35 cellular contexts compared by ENCODE assay signal in genomic region chr5:132109494-132110053, GRCh38. TPM values are rescaled to one million over a fixed set of nuclear protein-coding genes. Genes with fewer than 3 reads are reported as not detected.
DNase-seq lines count a peak whose midpoint lies in the region; ATAC-seq and TF ChIP-seq lines count a peak whose summit lies in the region.
"Had no signal": no experiment of that assay in that cellular context is flagged by ENCODE, and none has a peak within 500 bp of the region (broad histone marks: within the 10 kb centered on the region; RNA-seq: fewer than 3 reads in every experiment).

No MANE protein-coding gene starts in this region.

- no peak for DNase-seq in activated CD4-positive, alpha-beta T cell treated with anti-CD3 and anti-CD28 coated beads, Interleukin-2, amount 10 ng/mL, durations not matched to agents 7 days and 5 days
- DNase-seq in activated CD4-positive, alpha-beta T cell treated with anti-CD3 and anti-CD28 coated beads for 4 hours, result no peak
- no peak for DNase-seq in CD8-positive, alpha-beta T cell
- no peak for DNase-seq in activated CD4-positive, alpha-beta memory T cell treated with anti-CD3 and anti-CD28 coated beads for 36 hours
- DNase-seq in esophagus muscularis mucosa (ENCODE audit: extremely low spot score) (peak; percentile 19), AG08395 (ENCODE audit: low spot score) (no peak), NCI-H2029 (lab: John Stamatoyannopoulos, UW) (no peak), SW480 (ENCODE audit: low spot score) (no peak)
- DNase-seq: activated CD4-positive, alpha-beta T cell treated with anti-CD3 and anti-CD28 coated beads for 1 hour; activated CD8-positive, alpha-beta memory T cell treated with anti-CD3 and anti-CD28 coated beads, Interleukin-2, amount 50 U/mL, for 4 hours; activated effector memory CD4-positive, alpha-beta T cell treated with anti-CD3 and anti-CD28 coated beads, Interleukin-2, amount 50 U/mL, for 16 hours; DMS153; foreskin fibroblast; left ventricle myocardium superior; NCI-H1092 treated with DMSO at 0.1 percent for 48 hours; NCI-H1694 treated with DMSO at 0.1 percent for 48 hours; NCI-H524 treated with DMSO at 0.1 percent for 48 hours; NK-92 treated with Interleukin-12 subunit alpha and Interleukin-12 subunit beta, amount 100 ng/mL, for 24 hours; PC-3; retina; stimulated activated naive CD8-positive, alpha-beta T cell treated with anti-CD3 and anti-CD28 coated beads, Interleukin-15, amount 100 ng/mL, for 72 hours had no signal

- no peak for TF ChIP-seq CTCF in CD8-positive, alpha-beta T cell (IDR thresholded peaks at IDR 0.05)
- TF ChIP-seq CTCF in esophagus muscularis mucosa (IDR thresholded peaks at IDR 0.05), result no peak

- no peak for ATAC-seq in CD8-positive, alpha-beta T cell
- ATAC-seq: A549, esophagus mucosa, left ventricle myocardium superior, PC-3 had no signal

- no peak for TF ChIP-seq EP300 in esophagus muscularis mucosa (IDR thresholded peaks at IDR 0.05)

- POLR2A ChIA-PET in activated CD4-positive, alpha-beta T cell treated with anti-CD3 and anti-CD28 coated beads, Interleukin-2, amount 10 ng/mL, durations not matched to agents 7 days and 5 days (lab: Charles Lee), result no interaction called here
- POLR2A ChIA-PET in CD8-positive, alpha-beta T cell (lab: Charles Lee), result no interaction called here
- POLR2A ChIA-PET in activated CD4-positive, alpha-beta memory T cell treated with anti-CD3 and anti-CD28 coated beads for 36 hours (lab: Charles Lee), result interaction anchor here (8.0 kb wide), 1 partner anchor 8 kb away, joined by 65 read pairs; no protein-coding TSS in a partner anchor

- peaks cover 20% of the 10 kb centered on the region for H3K9me3 Mint-ChIP-seq in activated CD4-positive, alpha-beta T cell treated with anti-CD3 and anti-CD28 coated beads, Interleukin-2, amount 10 ng/mL, durations not matched to agents 7 days and 5 days
- H3K9me3 Mint-ChIP-seq in CD8-positive, alpha-beta T cell, result no peaks in the 10 kb centered on the region
- H3K9me3 Mint-ChIP-seq in activated CD4-positive, alpha-beta memory T cell treated with anti-CD3 and anti-CD28 coated beads for 36 hours, result peaks cover 22% of the 10 kb centered on the region

- H3K27me3 Mint-ChIP-seq in activated CD4-positive, alpha-beta T cell treated with anti-CD3 and anti-CD28 coated beads, Interleukin-2, amount 10 ng/mL, durations not matched to agents 7 days and 5 days, result no peaks in the 10 kb centered on the region
- no peaks in the 10 kb centered on the region for H3K27me3 Mint-ChIP-seq in CD8-positive, alpha-beta T cell (ENCODE audit: low read depth)
- H3K27me3 Mint-ChIP-seq in activated CD4-positive, alpha-beta memory T cell treated with anti-CD3 and anti-CD28 coated beads for 36 hours, result no peaks in the 10 kb centered on the region
- H3K27me3 Mint-ChIP-seq: B cell; stimulated activated naive CD8-positive, alpha-beta T cell treated with anti-CD3 and anti-CD28 coated beads, Interleukin-15, amount 100 ng/mL, for 72 hours had no signal

- no peak overlapping the region for H3K27ac ChIP-seq in CD8-positive, alpha-beta T cell (ENCODE audit: low read depth, low read length)
- H3K27ac ChIP-seq in esophagus muscularis mucosa (replicated peaks in 1 of 4), result no peak overlapping the region
- H3K27ac ChIP-seq: A549, parathyroid adenoma, SK-N-MC, thoracic aorta had no signal

- WGBS in esophagus muscularis mucosa, result 68% methylated on average over 3 of the region's 3 CpGs

- H3K27ac Mint-ChIP-seq in activated CD4-positive, alpha-beta T cell treated with anti-CD3 and anti-CD28 coated beads, Interleukin-2, amount 10 ng/mL, durations not matched to agents 7 days and 5 days, result peak overlapping the region; percentile 25
- peak overlapping the region; percentile 23 for H3K27ac Mint-ChIP-seq in CD8-positive, alpha-beta T cell
- H3K27ac Mint-ChIP-seq in activated CD4-positive, alpha-beta memory T cell treated with anti-CD3 and anti-CD28 coated beads for 36 hours, result peak overlapping the region; percentile 61
- H3K27ac Mint-ChIP-seq: B cell; brain; stimulated activated naive CD8-positive, alpha-beta T cell treated with anti-CD3 and anti-CD28 coated beads, Interleukin-15, amount 100 ng/mL, for 72 hours had no signal

- no peak overlapping the region for H3K4me3 ChIP-seq in CD8-positive, alpha-beta T cell (ENCODE audit: low read depth, low read length)
- no peak overlapping the region for H3K4me3 ChIP-seq in esophagus muscularis mucosa
- H3K4me3 ChIP-seq: A549, SK-N-MC, skin epidermis, thoracic aorta had no signal

- H3K36me3 ChIP-seq in CD8-positive, alpha-beta T cell (ENCODE audit: insufficient read depth, low read length), result no peaks in the 10 kb centered on the region
- H3K36me3 ChIP-seq in esophagus muscularis mucosa, result no peaks in the 10 kb centered on the region
- H3K36me3 ChIP-seq: thoracic aorta had no signal

- H3K9me3 ChIP-seq in CD8-positive, alpha-beta T cell (ENCODE audit: low read length), result no peaks in the 10 kb centered on the region
- H3K9me3 ChIP-seq in esophagus muscularis mucosa, result peaks cover 0 to 12% (median 2%) of the 10 kb centered on the region in 4 donors
- H3K9me3 ChIP-seq: A549 had no signal

- H3K4me1 ChIP-seq in CD8-positive, alpha-beta T cell (ENCODE audit: insufficient read depth, low read length), result peaks cover 14% of the 10 kb centered on the region
- no peaks in the 10 kb centered on the region for H3K4me1 ChIP-seq in esophagus muscularis mucosa
- H3K4me1 ChIP-seq: parathyroid adenoma had no signal

- H3K36me3 Mint-ChIP-seq in activated CD4-positive, alpha-beta T cell treated with anti-CD3 and anti-CD28 coated beads, Interleukin-2, amount 10 ng/mL, durations not matched to agents 7 days and 5 days (ENCODE audit: low read depth), result peaks cover 36% of the 10 kb centered on the region
- no peaks in the 10 kb centered on the region for H3K36me3 Mint-ChIP-seq in CD8-positive, alpha-beta T cell
- peaks cover 7% of the 10 kb centered on the region for H3K36me3 Mint-ChIP-seq in activated CD4-positive, alpha-beta memory T cell treated with anti-CD3 and anti-CD28 coated beads for 36 hours
- H3K36me3 Mint-ChIP-seq: brain had no signal

- H3K4me1 Mint-ChIP-seq in activated CD4-positive, alpha-beta T cell treated with anti-CD3 and anti-CD28 coated beads, Interleukin-2, amount 10 ng/mL, durations not matched to agents 7 days and 5 days, result peaks cover 67% of the 10 kb centered on the region
- peaks cover 43% of the 10 kb centered on the region for H3K4me1 Mint-ChIP-seq in CD8-positive, alpha-beta T cell (ENCODE audit: low read depth)
- H3K4me1 Mint-ChIP-seq in activated CD4-positive, alpha-beta memory T cell treated with anti-CD3 and anti-CD28 coated beads for 36 hours (ENCODE audit: low read depth), result peaks cover 67% of the 10 kb centered on the region
- H3K4me1 Mint-ChIP-seq: brain had no signal

- no peak for TF ChIP-seq POLR2A in esophagus muscularis mucosa (IDR thresholded peaks at IDR 0.05; ENCODE audit: low read depth)

- intact Hi-C loops in CD8-positive, alpha-beta T cell (cut with DNase I, micrococcal nuclease), result no loop called here
- intact Hi-C loops in activated CD4-positive, alpha-beta memory T cell treated with anti-CD3 and anti-CD28 coated beads for 36 hours (cut with micrococcal nuclease), result loop anchor here (5.0 to 10.0 kb wide), 2 partner anchors 37 to 855 kb away; partner anchors contain the start of gene CSF2
- intact Hi-C loops in esophagus muscularis mucosa (cut with DNase I), result no loop called here

- no peaks in the 10 kb centered on the region for H3K27me3 ChIP-seq in CD8-positive, alpha-beta T cell (ENCODE audit: insufficient read depth, low read length)
- no peaks in the 10 kb centered on the region for H3K27me3 ChIP-seq in esophagus muscularis mucosa

- no peak overlapping the region for H3K4me3 Mint-ChIP-seq in activated CD4-positive, alpha-beta T cell treated with anti-CD3 and anti-CD28 coated beads, Interleukin-2, amount 10 ng/mL, durations not matched to agents 7 days and 5 days
- H3K4me3 Mint-ChIP-seq in CD8-positive, alpha-beta T cell, result no peak overlapping the region
- H3K4me3 Mint-ChIP-seq in activated CD4-positive, alpha-beta memory T cell treated with anti-CD3 and anti-CD28 coated beads for 36 hours, result no peak overlapping the region
- H3K4me3 Mint-ChIP-seq: B cell, brain had no signal

- CTCF ChIA-PET in activated CD4-positive, alpha-beta T cell treated with anti-CD3 and anti-CD28 coated beads, Interleukin-2, amount 10 ng/mL, durations not matched to agents 7 days and 5 days (lab: Charles Lee), result interaction anchor here (1.6 kb wide), 1 partner anchor 118 kb away, joined by 3 read pairs; the partner anchor contains the start of gene P4HA2
- CTCF ChIA-PET in CD8-positive, alpha-beta T cell (lab: Charles Lee), result no interaction called here
- CTCF ChIA-PET in activated CD4-positive, alpha-beta memory T cell treated with anti-CD3 and anti-CD28 coated beads for 36 hours (lab: Charles Lee), result interaction anchor here (0.9 to 1.3 kb wide), 2 partner anchors 44 to 70 kb away, joined by 4 read pairs; no protein-coding TSS in a partner anchor

RNA-seq across cellular contexts. Expression of gene CSF2, which starts 36.0 kb away (rescaled TPM):
- 1 to 10 TPM; 2.9 to 4.7 TPM for total RNA-seq in activated CD4-positive, alpha-beta T cell treated with anti-CD3 and anti-CD28 coated beads, Interleukin-2, amount 10 ng/mL, durations not matched to agents 7 days and 5 days
- under 1 TPM in 1 of 2 experiments, not detected in 1; 0.41 TPM for total RNA-seq in CD8-positive, alpha-beta T cell
- total RNA-seq in activated CD4-positive, alpha-beta memory T cell treated with anti-CD3 and anti-CD28 coated beads for 36 hours, result 100 to 1,000 TPM; 125 to 128 TPM
- not detected for total RNA-seq in esophagus muscularis mucosa
- total RNA-seq: B cell, cerebellum, esophagus mucosa, left ventricle myocardium superior, mesenteric fat pad, thoracic aorta had no signal

RNA-seq across cellular contexts. Expression of gene IL3, which starts 49.1 kb away (rescaled TPM):
- under 1 TPM; 0.20 to 0.40 TPM for total RNA-seq in activated CD4-positive, alpha-beta T cell treated with anti-CD3 and anti-CD28 coated beads, Interleukin-2, amount 10 ng/mL, durations not matched to agents 7 days and 5 days
- not detected for total RNA-seq in CD8-positive, alpha-beta T cell
- total RNA-seq in activated CD4-positive, alpha-beta memory T cell treated with anti-CD3 and anti-CD28 coated beads for 36 hours, result 10 to 100 TPM; 23.1 to 23.3 TPM
- not detected for total RNA-seq in esophagus muscularis mucosa
- total RNA-seq: B cell, cerebellum, dermis microvascular lymphatic vessel endothelial cell, esophagus mucosa, H4, HT-29, left ventricle myocardium superior, M059J, mesenteric fat pad, PC-3, thoracic aorta had no signal

Comparison
In these comparisons a context has a peak if more than half of its experiments do, and no peak if none do; other contexts are left out.
1. RNA of gene CSF2, which starts 36.0 kb away (total RNA-seq): 125 to 128 TPM in activated CD4-positive, alpha-beta memory T cell treated with anti-CD3 and anti-CD28 coated beads for 36 hours; 2.9 to 4.7 TPM in activated CD4-positive, alpha-beta T cell treated with anti-CD3 and anti-CD28 coated beads, Interleukin-2, amount 10 ng/mL, durations not matched to agents 7 days and 5 days, 0.41 TPM in CD8-positive, alpha-beta T cell and not detected in esophagus muscularis mucosa; every median in the first group is over 10 times any median in the second.
2. RNA of gene IL3, which starts 49.1 kb away (total RNA-seq): 23.1 to 23.3 TPM in activated CD4-positive, alpha-beta memory T cell treated with anti-CD3 and anti-CD28 coated beads for 36 hours; 0.20 to 0.40 TPM in activated CD4-positive, alpha-beta T cell treated with anti-CD3 and anti-CD28 coated beads, Interleukin-2, amount 10 ng/mL, durations not matched to agents 7 days and 5 days, not detected in CD8-positive, alpha-beta T cell and not detected in esophagus muscularis mucosa; every median in the first group is over 10 times any median in the second.
3. Peak in every context shown above with its lines, with median percentiles within 50 percentile points of each other: H3K27ac Mint-ChIP-seq.